Comparison of ENCODE assay signal across 2 cellular contexts in the genomic region with DNA sequence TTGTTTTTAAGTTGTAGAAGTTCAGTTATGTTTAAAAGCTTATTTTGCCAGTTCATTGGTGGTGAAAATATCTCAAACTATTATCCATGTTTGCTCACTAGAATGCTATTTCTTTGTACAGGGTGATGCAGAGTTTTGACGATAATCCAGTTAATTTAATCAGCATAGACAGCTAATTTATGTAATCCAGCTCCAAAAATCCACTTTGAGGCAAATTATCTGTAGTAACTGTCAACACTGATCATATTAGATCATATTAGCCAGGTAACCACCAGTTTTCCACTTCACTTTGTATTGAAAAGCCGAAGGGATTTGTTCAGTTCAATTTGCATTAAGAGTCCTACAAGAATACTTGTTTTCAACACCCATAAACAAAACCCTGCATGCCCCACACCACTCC.
TF ChIP-seq lines count a peak whose summit lies in the region.

No MANE protein-coding gene starts in this region.

TF ChIP-seq in SK-N-SH, 30 proteins besides CTCF, POLR2A, EP300 and RAD21:
- TF ChIP-seq, protein P1, sequence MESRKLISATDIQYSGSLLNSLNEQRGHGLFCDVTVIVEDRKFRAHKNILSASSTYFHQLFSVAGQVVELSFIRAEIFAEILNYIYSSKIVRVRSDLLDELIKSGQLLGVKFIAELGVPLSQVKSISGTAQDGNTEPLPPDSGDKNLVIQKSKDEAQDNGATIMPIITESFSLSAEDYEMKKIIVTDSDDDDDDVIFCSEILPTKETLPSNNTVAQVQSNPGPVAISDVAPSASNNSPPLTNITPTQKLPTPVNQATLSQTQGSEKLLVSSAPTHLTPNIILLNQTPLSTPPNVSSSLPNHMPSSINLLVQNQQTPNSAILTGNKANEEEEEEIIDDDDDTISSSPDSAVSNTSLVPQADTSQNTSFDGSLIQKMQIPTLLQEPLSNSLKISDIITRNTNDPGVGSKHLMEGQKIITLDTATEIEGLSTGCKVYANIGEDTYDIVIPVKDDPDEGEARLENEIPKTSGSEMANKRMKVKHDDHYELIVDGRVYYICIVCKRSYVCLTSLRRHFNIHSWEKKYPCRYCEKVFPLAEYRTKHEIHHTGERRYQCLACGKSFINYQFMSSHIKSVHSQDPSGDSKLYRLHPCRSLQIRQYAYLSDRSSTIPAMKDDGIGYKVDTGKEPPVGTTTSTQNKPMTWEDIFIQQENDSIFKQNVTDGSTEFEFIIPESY (IDR thresholded peaks at IDR 0.05; ENCODE audit: borderline replicate concordance, low read depth): no peak
- TF ChIP-seq, protein P2, sequence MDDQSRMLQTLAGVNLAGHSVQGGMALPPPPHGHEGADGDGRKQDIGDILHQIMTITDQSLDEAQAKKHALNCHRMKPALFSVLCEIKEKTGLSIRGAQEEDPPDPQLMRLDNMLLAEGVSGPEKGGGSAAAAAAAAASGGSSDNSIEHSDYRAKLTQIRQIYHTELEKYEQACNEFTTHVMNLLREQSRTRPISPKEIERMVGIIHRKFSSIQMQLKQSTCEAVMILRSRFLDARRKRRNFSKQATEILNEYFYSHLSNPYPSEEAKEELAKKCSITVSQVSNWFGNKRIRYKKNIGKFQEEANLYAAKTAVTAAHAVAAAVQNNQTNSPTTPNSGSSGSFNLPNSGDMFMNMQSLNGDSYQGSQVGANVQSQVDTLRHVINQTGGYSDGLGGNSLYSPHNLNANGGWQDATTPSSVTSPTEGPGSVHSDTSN (IDR thresholded peaks at IDR 0.05): 0 out of 2 replicates have a peak, but pooled peaks have one; percentile 14
- TF ChIP-seq FOXM1 (IDR thresholded peaks at IDR 0.05; ENCODE audit: low read depth) (no peak), RCOR1 (IDR thresholded peaks at IDR 0.05; ENCODE audit: low read length) (no peak), JUND (IDR thresholded peaks at IDR 0.05) (no peak), TEAD4 (IDR thresholded peaks at IDR 0.05; ENCODE audit: borderline replicate concordance, insufficient read depth) (no peak)
- TF ChIP-seq, protein P3, sequence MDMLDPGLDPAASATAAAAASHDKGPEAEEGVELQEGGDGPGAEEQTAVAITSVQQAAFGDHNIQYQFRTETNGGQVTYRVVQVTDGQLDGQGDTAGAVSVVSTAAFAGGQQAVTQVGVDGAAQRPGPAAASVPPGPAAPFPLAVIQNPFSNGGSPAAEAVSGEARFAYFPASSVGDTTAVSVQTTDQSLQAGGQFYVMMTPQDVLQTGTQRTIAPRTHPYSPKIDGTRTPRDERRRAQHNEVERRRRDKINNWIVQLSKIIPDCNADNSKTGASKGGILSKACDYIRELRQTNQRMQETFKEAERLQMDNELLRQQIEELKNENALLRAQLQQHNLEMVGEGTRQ (IDR thresholded peaks at IDR 0.05; ENCODE audit: borderline replicate concordance, low read depth, low read length): no peak
TF ChIP-seq in SK-N-SH: peak in this region for 1.

TF ChIP-seq in WTC11, 78 proteins besides CTCF, POLR2A, EP300 and RAD21 (continued from another document):
- TF ChIP-seq, protein P4, sequence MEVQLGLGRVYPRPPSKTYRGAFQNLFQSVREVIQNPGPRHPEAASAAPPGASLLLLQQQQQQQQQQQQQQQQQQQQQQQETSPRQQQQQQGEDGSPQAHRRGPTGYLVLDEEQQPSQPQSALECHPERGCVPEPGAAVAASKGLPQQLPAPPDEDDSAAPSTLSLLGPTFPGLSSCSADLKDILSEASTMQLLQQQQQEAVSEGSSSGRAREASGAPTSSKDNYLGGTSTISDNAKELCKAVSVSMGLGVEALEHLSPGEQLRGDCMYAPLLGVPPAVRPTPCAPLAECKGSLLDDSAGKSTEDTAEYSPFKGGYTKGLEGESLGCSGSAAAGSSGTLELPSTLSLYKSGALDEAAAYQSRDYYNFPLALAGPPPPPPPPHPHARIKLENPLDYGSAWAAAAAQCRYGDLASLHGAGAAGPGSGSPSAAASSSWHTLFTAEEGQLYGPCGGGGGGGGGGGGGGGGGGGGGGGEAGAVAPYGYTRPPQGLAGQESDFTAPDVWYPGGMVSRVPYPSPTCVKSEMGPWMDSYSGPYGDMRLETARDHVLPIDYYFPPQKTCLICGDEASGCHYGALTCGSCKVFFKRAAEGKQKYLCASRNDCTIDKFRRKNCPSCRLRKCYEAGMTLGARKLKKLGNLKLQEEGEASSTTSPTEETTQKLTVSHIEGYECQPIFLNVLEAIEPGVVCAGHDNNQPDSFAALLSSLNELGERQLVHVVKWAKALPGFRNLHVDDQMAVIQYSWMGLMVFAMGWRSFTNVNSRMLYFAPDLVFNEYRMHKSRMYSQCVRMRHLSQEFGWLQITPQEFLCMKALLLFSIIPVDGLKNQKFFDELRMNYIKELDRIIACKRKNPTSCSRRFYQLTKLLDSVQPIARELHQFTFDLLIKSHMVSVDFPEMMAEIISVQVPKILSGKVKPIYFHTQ (CRISPR knock-in tag; IDR thresholded peaks at IDR 0.05): no peak
- TF ChIP-seq ZNF396 (CRISPR knock-in tag; IDR thresholded peaks at IDR 0.05; ENCODE audit: borderline replicate concordance) (no peak), CBFB (CRISPR knock-in tag; IDR thresholded peaks at IDR 0.05; ENCODE audit: low read depth) (no peak), FOXP1 (CRISPR knock-in tag; IDR thresholded peaks at IDR 0.05; ENCODE audit: borderline replicate concordance) (no peak), ZNF317 (CRISPR knock-in tag; IDR thresholded peaks at IDR 0.05; ENCODE audit: borderline replicate concordance, low read depth) (no peak), JAZF1 (CRISPR knock-in tag; IDR thresholded peaks at IDR 0.05) (no peak), NFE2L1 (CRISPR knock-in tag; IDR thresholded peaks at IDR 0.05) (no peak), GRHL2 (CRISPR knock-in tag; IDR thresholded peaks at IDR 0.05; ENCODE audit: insufficient replicate concordance, severe bottlenecking) (no peak)
- TF ChIP-seq, protein P5, sequence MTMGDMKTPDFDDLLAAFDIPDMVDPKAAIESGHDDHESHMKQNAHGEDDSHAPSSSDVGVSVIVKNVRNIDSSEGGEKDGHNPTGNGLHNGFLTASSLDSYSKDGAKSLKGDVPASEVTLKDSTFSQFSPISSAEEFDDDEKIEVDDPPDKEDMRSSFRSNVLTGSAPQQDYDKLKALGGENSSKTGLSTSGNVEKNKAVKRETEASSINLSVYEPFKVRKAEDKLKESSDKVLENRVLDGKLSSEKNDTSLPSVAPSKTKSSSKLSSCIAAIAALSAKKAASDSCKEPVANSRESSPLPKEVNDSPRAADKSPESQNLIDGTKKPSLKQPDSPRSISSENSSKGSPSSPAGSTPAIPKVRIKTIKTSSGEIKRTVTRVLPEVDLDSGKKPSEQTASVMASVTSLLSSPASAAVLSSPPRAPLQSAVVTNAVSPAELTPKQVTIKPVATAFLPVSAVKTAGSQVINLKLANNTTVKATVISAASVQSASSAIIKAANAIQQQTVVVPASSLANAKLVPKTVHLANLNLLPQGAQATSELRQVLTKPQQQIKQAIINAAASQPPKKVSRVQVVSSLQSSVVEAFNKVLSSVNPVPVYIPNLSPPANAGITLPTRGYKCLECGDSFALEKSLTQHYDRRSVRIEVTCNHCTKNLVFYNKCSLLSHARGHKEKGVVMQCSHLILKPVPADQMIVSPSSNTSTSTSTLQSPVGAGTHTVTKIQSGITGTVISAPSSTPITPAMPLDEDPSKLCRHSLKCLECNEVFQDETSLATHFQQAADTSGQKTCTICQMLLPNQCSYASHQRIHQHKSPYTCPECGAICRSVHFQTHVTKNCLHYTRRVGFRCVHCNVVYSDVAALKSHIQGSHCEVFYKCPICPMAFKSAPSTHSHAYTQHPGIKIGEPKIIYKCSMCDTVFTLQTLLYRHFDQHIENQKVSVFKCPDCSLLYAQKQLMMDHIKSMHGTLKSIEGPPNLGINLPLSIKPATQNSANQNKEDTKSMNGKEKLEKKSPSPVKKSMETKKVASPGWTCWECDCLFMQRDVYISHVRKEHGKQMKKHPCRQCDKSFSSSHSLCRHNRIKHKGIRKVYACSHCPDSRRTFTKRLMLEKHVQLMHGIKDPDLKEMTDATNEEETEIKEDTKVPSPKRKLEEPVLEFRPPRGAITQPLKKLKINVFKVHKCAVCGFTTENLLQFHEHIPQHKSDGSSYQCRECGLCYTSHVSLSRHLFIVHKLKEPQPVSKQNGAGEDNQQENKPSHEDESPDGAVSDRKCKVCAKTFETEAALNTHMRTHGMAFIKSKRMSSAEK (CRISPR knock-in tag; IDR thresholded peaks at IDR 0.05; ENCODE audit: borderline replicate concordance): no peak
- TF ChIP-seq, protein P6, sequence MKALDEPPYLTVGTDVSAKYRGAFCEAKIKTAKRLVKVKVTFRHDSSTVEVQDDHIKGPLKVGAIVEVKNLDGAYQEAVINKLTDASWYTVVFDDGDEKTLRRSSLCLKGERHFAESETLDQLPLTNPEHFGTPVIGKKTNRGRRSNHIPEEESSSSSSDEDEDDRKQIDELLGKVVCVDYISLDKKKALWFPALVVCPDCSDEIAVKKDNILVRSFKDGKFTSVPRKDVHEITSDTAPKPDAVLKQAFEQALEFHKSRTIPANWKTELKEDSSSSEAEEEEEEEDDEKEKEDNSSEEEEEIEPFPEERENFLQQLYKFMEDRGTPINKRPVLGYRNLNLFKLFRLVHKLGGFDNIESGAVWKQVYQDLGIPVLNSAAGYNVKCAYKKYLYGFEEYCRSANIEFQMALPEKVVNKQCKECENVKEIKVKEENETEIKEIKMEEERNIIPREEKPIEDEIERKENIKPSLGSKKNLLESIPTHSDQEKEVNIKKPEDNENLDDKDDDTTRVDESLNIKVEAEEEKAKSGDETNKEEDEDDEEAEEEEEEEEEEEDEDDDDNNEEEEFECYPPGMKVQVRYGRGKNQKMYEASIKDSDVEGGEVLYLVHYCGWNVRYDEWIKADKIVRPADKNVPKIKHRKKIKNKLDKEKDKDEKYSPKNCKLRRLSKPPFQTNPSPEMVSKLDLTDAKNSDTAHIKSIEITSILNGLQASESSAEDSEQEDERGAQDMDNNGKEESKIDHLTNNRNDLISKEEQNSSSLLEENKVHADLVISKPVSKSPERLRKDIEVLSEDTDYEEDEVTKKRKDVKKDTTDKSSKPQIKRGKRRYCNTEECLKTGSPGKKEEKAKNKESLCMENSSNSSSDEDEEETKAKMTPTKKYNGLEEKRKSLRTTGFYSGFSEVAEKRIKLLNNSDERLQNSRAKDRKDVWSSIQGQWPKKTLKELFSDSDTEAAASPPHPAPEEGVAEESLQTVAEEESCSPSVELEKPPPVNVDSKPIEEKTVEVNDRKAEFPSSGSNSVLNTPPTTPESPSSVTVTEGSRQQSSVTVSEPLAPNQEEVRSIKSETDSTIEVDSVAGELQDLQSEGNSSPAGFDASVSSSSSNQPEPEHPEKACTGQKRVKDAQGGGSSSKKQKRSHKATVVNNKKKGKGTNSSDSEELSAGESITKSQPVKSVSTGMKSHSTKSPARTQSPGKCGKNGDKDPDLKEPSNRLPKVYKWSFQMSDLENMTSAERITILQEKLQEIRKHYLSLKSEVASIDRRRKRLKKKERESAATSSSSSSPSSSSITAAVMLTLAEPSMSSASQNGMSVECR (CRISPR knock-in tag; IDR thresholded peaks at IDR 0.05; ENCODE audit: borderline replicate concordance): no peak
